In the genomic region with DNA sequence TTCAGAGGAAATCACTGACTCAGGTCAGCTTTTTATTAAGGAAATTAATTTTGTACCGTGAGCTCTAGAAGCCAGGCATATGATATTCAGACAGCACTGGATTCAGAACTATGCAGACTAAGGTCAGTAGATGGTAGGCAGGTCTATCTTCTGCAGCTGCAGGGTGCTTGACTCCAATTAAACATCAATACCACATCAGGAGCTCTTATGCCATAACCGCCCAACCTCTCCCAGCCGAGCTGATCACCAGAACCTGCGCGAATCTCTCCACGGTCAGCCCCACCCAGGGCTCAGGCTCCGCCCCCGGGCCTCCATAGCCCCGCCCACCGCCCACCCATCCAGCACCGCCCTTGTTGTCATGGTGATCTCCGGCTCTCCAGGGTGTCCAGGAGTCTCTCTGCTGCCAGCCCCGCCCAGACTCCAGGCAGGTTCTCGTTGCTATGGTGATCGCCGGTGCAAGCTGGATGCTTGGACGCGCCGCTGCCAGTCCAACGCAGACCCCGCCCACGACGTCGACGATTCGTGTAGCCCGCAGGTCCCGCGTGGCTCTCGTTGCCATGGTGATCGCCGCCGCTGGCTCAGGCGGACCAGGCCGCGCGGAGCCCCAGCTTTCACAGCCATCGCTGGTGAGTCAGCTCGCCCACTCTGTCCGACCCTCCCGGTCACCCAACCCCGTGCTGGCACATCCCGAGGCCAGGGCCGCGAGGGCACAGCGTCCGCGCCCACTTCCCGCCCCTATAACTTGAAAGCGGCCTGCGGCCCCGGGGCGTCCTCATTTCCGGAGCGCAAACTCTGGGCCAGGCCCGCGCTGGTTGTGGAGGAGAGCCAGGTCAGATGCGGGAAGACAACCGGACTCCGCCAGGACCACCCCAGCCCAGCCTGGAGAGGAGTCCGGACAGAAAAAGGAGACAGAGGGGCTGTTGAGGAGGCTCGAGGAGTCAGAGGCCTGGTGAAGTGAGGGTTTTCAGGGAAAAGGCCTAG, we compare ENCODE assay signal across 8 cellular contexts. TPM values are rescaled to one million over a fixed set of nuclear protein-coding genes. Genes with fewer than 3 reads are reported as not detected.
DNase-seq lines count a peak whose midpoint lies in the region; ATAC-seq and TF ChIP-seq lines count a peak whose summit lies in the region.

A gene with protein sequence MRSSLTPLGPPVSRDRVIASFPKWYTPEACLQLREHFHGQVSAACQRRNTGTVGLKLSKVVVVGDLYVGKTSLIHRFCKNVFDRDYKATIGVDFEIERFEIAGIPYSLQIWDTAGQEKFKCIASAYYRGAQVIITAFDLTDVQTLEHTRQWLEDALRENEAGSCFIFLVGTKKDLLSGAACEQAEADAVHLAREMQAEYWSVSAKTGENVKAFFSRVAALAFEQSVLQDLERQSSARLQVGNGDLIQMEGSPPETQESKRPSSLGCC (plus strand): TSS at position 552 of the 981 bp plus-strand sequence. CDS start 1,140 bp downstream, outside the sequence.

- TF ChIP-seq CTCF in RWPE2 (IDR thresholded peaks at IDR 0.05; ENCODE audit: poor library complexity, severe bottlenecking) = no peak
- no peak for TF ChIP-seq CTCF in foreskin fibroblast (IDR thresholded peaks at IDR 0.05; ENCODE audit: low read depth, low read length)

- H3K4me3 ChIP-seq in RWPE2 (ENCODE audit: severe bottlenecking) (peak within 1 kb of the TSS; percentile 35), foreskin fibroblast (ENCODE audit: low read depth in 1 of 2, low read length in 2 of 2) (peak within 1 kb of the TSS; percentile 72 to 76)

- peaks cover 4% of the 10 kb centered on the region for H3K9me3 ChIP-seq in RWPE2 (ENCODE audit: severe bottlenecking)

- no peaks in the 10 kb centered on the region for H3K27me3 ChIP-seq in RWPE2 (ENCODE audit: insufficient read depth, poor library complexity, severe bottlenecking)

- peak; percentile 88 for ATAC-seq in RWPE2 (ENCODE audit: low read depth)
- peak; percentile 80 to 89 for ATAC-seq in natural killer cell treated with Interleukin-12 subunit alpha and Interleukin-12 subunit beta and Interleukin-15 and Interleukin-18, amount 100 ng/mL, for 72 hours
- ATAC-seq in stimulated activated memory B cell treated with anti-CD40 and anti-IgM and Interleukin-4, amounts not matched to agents 10 μg/mL and 1 μg/mL and 100 μg/mL, for 72 hours = peak; percentile 77
- ATAC-seq in GM18858 (IDR thresholded peaks at IDR 0.05; ENCODE audit: unreplicated experiment) = no peak

- no peak within 1 kb of the TSS for H3K27ac ChIP-seq in RWPE2 (ENCODE audit: poor library complexity, severe bottlenecking)

- H3K27ac Mint-ChIP-seq in natural killer cell treated with Interleukin-12 subunit alpha and Interleukin-12 subunit beta and Interleukin-15 and Interleukin-18, amount 100 ng/mL, for 72 hours = peak within 1 kb of the TSS; percentile 59 to 66
- peak within 1 kb of the TSS; percentile 69 for H3K27ac Mint-ChIP-seq in stimulated activated memory B cell treated with anti-CD40 and anti-IgM and Interleukin-4, amounts not matched to agents 10 μg/mL and 1 μg/mL and 100 μg/mL, for 72 hours

- peak; percentile 100 for DNase-seq in ELR (ENCODE audit: low read depth)
- DNase-seq in RWPE2 (ENCODE audit: low spot score) = peak; percentile 100
- DNase-seq in activated naive CD4-positive, alpha-beta T cell (lab: John Stamatoyannopoulos, UW) = peak; percentile 40 to 74 (median 58)
- peak; percentile 100 for DNase-seq in foreskin fibroblast
- peak; percentile 96 for DNase-seq in natural killer cell treated with Interleukin-12 subunit alpha and Interleukin-12 subunit beta and Interleukin-15 and Interleukin-18, amount 100 ng/mL, for 72 hours (ENCODE audit: low spot score)

- TF ChIP-seq EP300 in Ishikawa (IDR thresholded peaks at IDR 0.05; ENCODE audit: borderline replicate concordance) = no peak

- H3K4me3 Mint-ChIP-seq in natural killer cell treated with Interleukin-12 subunit alpha and Interleukin-12 subunit beta and Interleukin-15 and Interleukin-18, amount 100 ng/mL, for 72 hours = peak within 1 kb of the TSS; percentile 75
- peak within 1 kb of the TSS; percentile 82 for H3K4me3 Mint-ChIP-seq in stimulated activated memory B cell treated with anti-CD40 and anti-IgM and Interleukin-4, amounts not matched to agents 10 μg/mL and 1 μg/mL and 100 μg/mL, for 72 hours

- H3K9me3 Mint-ChIP-seq in natural killer cell treated with Interleukin-12 subunit alpha and Interleukin-12 subunit beta and Interleukin-15 and Interleukin-18, amount 100 ng/mL, for 72 hours = no peaks in the 10 kb centered on the region
- no peaks in the 10 kb centered on the region for H3K9me3 Mint-ChIP-seq in stimulated activated memory B cell treated with anti-CD40 and anti-IgM and Interleukin-4, amounts not matched to agents 10 μg/mL and 1 μg/mL and 100 μg/mL, for 72 hours

- peaks cover 4% of the 10 kb centered on the region for H3K4me1 ChIP-seq in RWPE2 (ENCODE audit: insufficient read depth, poor library complexity, severe bottlenecking)

- no peaks in the 10 kb centered on the region for H3K27me3 Mint-ChIP-seq in natural killer cell treated with Interleukin-12 subunit alpha and Interleukin-12 subunit beta and Interleukin-15 and Interleukin-18, amount 100 ng/mL, for 72 hours
- H3K27me3 Mint-ChIP-seq in stimulated activated memory B cell treated with anti-CD40 and anti-IgM and Interleukin-4, amounts not matched to agents 10 μg/mL and 1 μg/mL and 100 μg/mL, for 72 hours = no peaks in the 10 kb centered on the region

- H3K36me3 ChIP-seq in RWPE2 (ENCODE audit: low read depth) = no peaks in the 10 kb centered on the region

- no peaks in the 10 kb centered on the region for H3K36me3 Mint-ChIP-seq in natural killer cell treated with Interleukin-12 subunit alpha and Interleukin-12 subunit beta and Interleukin-15 and Interleukin-18, amount 100 ng/mL, for 72 hours
- no peaks in the 10 kb centered on the region for H3K36me3 Mint-ChIP-seq in stimulated activated memory B cell treated with anti-CD40 and anti-IgM and Interleukin-4, amounts not matched to agents 10 μg/mL and 1 μg/mL and 100 μg/mL, for 72 hours

- no peak for TF ChIP-seq RAD21 in Ishikawa (IDR thresholded peaks at IDR 0.05; ENCODE audit: low read depth)

- peaks cover 25 to 48% of the 10 kb centered on the region in 2 donors for H3K4me1 Mint-ChIP-seq in natural killer cell treated with Interleukin-12 subunit alpha and Interleukin-12 subunit beta and Interleukin-15 and Interleukin-18, amount 100 ng/mL, for 72 hours (ENCODE audit: low read depth in 2 of 2)
- peaks cover 58% of the 10 kb centered on the region for H3K4me1 Mint-ChIP-seq in stimulated activated memory B cell treated with anti-CD40 and anti-IgM and Interleukin-4, amounts not matched to agents 10 μg/mL and 1 μg/mL and 100 μg/mL, for 72 hours

TF ChIP-seq in Ishikawa, 13 proteins besides CTCF, POLR2A, EP300 and RAD21:
- TF ChIP-seq, protein P1, sequence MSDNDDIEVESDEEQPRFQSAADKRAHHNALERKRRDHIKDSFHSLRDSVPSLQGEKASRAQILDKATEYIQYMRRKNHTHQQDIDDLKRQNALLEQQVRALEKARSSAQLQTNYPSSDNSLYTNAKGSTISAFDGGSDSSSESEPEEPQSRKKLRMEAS (IDR thresholded peaks at IDR 0.05) = peak; percentile 67
- TF ChIP-seq YY1 (IDR thresholded peaks at IDR 0.05; ENCODE audit: low read depth) (no peak), CEBPB (IDR thresholded peaks at IDR 0.05) (no peak), EGR1 (IDR thresholded peaks at IDR 0.05) (peak; percentile 24; the same call in 1 of the 2 replicates), NFIC (IDR thresholded peaks at IDR 0.05) (0 out of 2 replicates have a peak, but pooled peaks have one; percentile 14)
- TF ChIP-seq, protein P2, sequence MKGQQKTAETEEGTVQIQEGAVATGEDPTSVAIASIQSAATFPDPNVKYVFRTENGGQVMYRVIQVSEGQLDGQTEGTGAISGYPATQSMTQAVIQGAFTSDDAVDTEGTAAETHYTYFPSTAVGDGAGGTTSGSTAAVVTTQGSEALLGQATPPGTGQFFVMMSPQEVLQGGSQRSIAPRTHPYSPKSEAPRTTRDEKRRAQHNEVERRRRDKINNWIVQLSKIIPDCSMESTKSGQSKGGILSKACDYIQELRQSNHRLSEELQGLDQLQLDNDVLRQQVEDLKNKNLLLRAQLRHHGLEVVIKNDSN (IDR thresholded peaks at IDR 0.05) = peak; percentile 12; the same call in 1 of the 2 replicates
TF ChIP-seq in Ishikawa: peak in this region for 4.

RNA-seq across cellular contexts. Expression of the gene that starts here (rescaled TPM):
- total RNA-seq in natural killer cell treated with Interleukin-12 subunit alpha and Interleukin-12 subunit beta and Interleukin-15 and Interleukin-18, amount 100 ng/mL, for 72 hours = 1 to 10 TPM; 2.1 to 2.7 TPM
